In the genomic region with DNA sequence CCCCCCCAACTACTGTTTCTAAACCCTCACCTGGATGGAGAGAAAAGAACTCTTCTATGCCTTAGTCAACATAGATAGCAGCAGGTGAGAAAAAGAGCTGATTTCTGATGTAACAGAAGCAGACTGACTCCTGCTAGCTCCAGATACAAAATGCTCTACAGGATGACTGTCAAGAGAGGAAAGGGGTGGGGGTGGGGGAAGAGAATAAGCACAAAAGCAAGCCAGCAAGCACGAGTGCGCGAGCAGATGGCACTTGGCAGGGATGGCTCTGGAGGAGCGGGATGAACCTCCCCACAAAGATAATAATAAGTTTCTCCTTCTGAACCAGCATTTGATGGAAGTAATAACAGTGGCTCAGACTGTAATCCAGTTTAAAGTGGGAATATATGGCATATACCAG, we compare ENCODE assay signal across 12 cellular contexts.
DNase-seq lines count a peak whose midpoint lies in the region; ATAC-seq and TF ChIP-seq lines count a peak whose summit lies in the region.
"Had no signal": no experiment of that assay in that cellular context is flagged by ENCODE, and none has a peak within 500 bp of the region (broad histone marks: within the 10 kb centered on the region; RNA-seq: fewer than 3 reads in every experiment).

No MANE protein-coding gene starts in this region.

- H3K9ac ChIP-seq in iPS-20b (ENCODE audit: low read depth, low read length): peak overlapping the region; percentile 36

- ATAC-seq in HG02852 (IDR thresholded peaks at IDR 0.05; ENCODE audit: unreplicated experiment) (no peak), GM21576 (IDR thresholded peaks at IDR 0.05; ENCODE audit: unreplicated experiment) (no peak)
- ATAC-seq: Panc1; stimulated activated memory B cell treated with anti-CD40 and anti-IgM and Interleukin-4, amounts not matched to agents 10 μg/mL and 1 μg/mL and 100 μg/mL, for 72 hours had no signal

- H3K36me3 ChIP-seq in WERI-Rb-1: peaks cover 41% of the 10 kb centered on the region
- peaks cover 6% of the 10 kb centered on the region for H3K36me3 ChIP-seq in iPS-20b (ENCODE audit: insufficient read depth, low read depth, low read length)
- H3K36me3 ChIP-seq: breast epithelium, MG63 had no signal

- H3K9me3 ChIP-seq in WERI-Rb-1 (ENCODE audit: severe bottlenecking) (no peaks in the 10 kb centered on the region), iPS-20b (ENCODE audit: insufficient read depth, low read depth, low read length) (no peaks in the 10 kb centered on the region)
- H3K9me3 ChIP-seq: breast epithelium, MG63 had no signal

- DNase-seq in COR-L47 (lab: John Stamatoyannopoulos, UW) (peak; percentile 77), NCI-H2081 (lab: John Stamatoyannopoulos, UW) (peak; percentile 77 to 83), WERI-Rb-1 (peak; percentile 89), HCEC 1CT (no peak), NCI-H1436 (lab: John Stamatoyannopoulos, UW) (no peak)
- DNase-seq: MG63 had no signal

- no peak for TF ChIP-seq CTCF in WERI-Rb-1 (IDR thresholded peaks at IDR 0.05; ENCODE audit: low read depth, low read length)

- H3K4me3 ChIP-seq in WERI-Rb-1 (ENCODE audit: low read depth, low read length): no peak overlapping the region
- peak overlapping the region; percentile 10; the same call in 1 of the 2 replicates for H3K4me3 ChIP-seq in iPS-20b (ENCODE audit: low read length)
- H3K4me3 ChIP-seq: breast epithelium, MG63 had no signal

- H3K27me3 ChIP-seq in WERI-Rb-1 (ENCODE audit: insufficient read depth, low read depth, severe bottlenecking) (no peaks in the 10 kb centered on the region), iPS-20b (ENCODE audit: insufficient read depth, low read length) (no peaks in the 10 kb centered on the region)
- H3K27me3 ChIP-seq: breast epithelium, MG63 had no signal

- H3K27ac ChIP-seq in WERI-Rb-1: peak overlapping the region; percentile 72
- peak overlapping the region; percentile 28 for H3K27ac ChIP-seq in iPS-20b (ENCODE audit: low read length)

- H3K4me1 ChIP-seq in iPS-20b (ENCODE audit: insufficient read depth, low read length): peaks cover 19% of the 10 kb centered on the region

Comparison
In these comparisons a context has a peak if more than half of its experiments do, and no peak if none do; other contexts are left out.
1. DNase-seq: peak in COR-L47 (single experiment), NCI-H2081 (2 of 2) and WERI-Rb-1 (single experiment); none in HCEC 1CT (single experiment) and NCI-H1436 (single experiment).